17 cellular contexts compared by ENCODE assay signal in genomic region chr14:53409289-53409688, GRCh38.
A peak's percentile ranks its signal among the peaks of the same experiment; 100 is the strongest.
DNase-seq lines count a peak whose midpoint lies in the region; ATAC-seq and TF ChIP-seq lines count a peak whose summit lies in the region.
"Had no signal": no experiment of that assay in that cellular context is flagged by ENCODE, and none has a peak within 500 bp of the region (broad histone marks: within the 10 kb centered on the region; RNA-seq: fewer than 3 reads in every experiment).

No MANE protein-coding gene starts in this region.

- no peaks in the 10 kb centered on the region for H3K9me3 ChIP-seq in lower lobe of right lung
- H3K9me3 ChIP-seq in endodermal cell (ENCODE audit: control insufficient read depth, low read length), result peaks cover 4% of the 10 kb centered on the region
- H3K9me3 ChIP-seq: BLaER1 had no signal

- no peaks in the 10 kb centered on the region for H3K27me3 Mint-ChIP-seq in endodermal cell (ENCODE audit: insufficient read depth)

- H3K4me1 ChIP-seq in lower lobe of right lung (no peaks in the 10 kb centered on the region), endodermal cell (ENCODE audit: control insufficient read depth, insufficient read depth, low read length) (no peaks in the 10 kb centered on the region)
- H3K4me1 ChIP-seq: BLaER1 had no signal

- H3K4me3 Mint-ChIP-seq in endodermal cell, result no peak overlapping the region
- H3K4me3 Mint-ChIP-seq: CD8-positive, alpha-beta T cell had no signal

- H3K27ac Mint-ChIP-seq in endodermal cell, result no peak overlapping the region
- H3K27ac Mint-ChIP-seq: CD8-positive, alpha-beta T cell had no signal

- H3K9me3 Mint-ChIP-seq in endodermal cell, result peaks cover 4% of the 10 kb centered on the region
- H3K9me3 Mint-ChIP-seq: CD8-positive, alpha-beta T cell had no signal

- ATAC-seq in Right ventricle myocardium superior (ENCODE audit: poor library complexity) (peak; percentile 91), lower lobe of right lung (peak; percentile 32 to 64), HG03469 (IDR thresholded peaks at IDR 0.05; ENCODE audit: unreplicated experiment) (no peak), GM21390 (IDR thresholded peaks at IDR 0.05; ENCODE audit: unreplicated experiment) (no peak)
- ATAC-seq: CD8-positive, alpha-beta T cell had no signal

- H3K9ac ChIP-seq in endodermal cell (ENCODE audit: extremely low read depth, low read length, poor library complexity, severe bottlenecking), result no peak overlapping the region
- H3K9ac ChIP-seq: BLaER1 had no signal

- H3K27ac ChIP-seq in lower lobe of right lung, result no peak overlapping the region
- H3K27ac ChIP-seq in endodermal cell (ENCODE audit: low read depth, low read length), result no peak overlapping the region
- H3K27ac ChIP-seq: BLaER1, PC-9 had no signal

- 86 to 100% methylated on average over 1 to 2 of the region's 2 CpGs for WGBS in endodermal cell (ENCODE audit: insufficient coverage in 1 of 2, insufficient read length in 1 of 2), 2 experiments

- DNase-seq in AG08395 (ENCODE audit: low spot score) (peak; percentile 24), LHCN-M2 (ENCODE audit: low read depth) (peak; percentile 34), Right ventricle myocardium superior (no peak), lower lobe of right lung (no peak), endodermal cell (no peak)
- DNase-seq in stimulated activated CD4-positive, alpha-beta T cell treated with anti-CD3 and anti-CD28 coated beads, Interleukin-15, amount 100 ng/mL, for 24 hours, result no peak
- DNase-seq: 8988T; CD8-positive, alpha-beta T cell; GOT3; KG1; NCI-H1092 treated with DMSO at 0.1 percent for 48 hours; NCI-H1694; NCI-H524 had no signal

- no peak overlapping the region for H3K4me3 ChIP-seq in lower lobe of right lung
- no peak overlapping the region for H3K4me3 ChIP-seq in endodermal cell (ENCODE audit: low read length)
- H3K4me3 ChIP-seq: BLaER1, PC-9 had no signal

- H3K27me3 ChIP-seq in lower lobe of right lung (ENCODE audit: low read depth) (no peaks in the 10 kb centered on the region), endodermal cell (ENCODE audit: control insufficient read depth, insufficient read depth, low read length, poor library complexity, severe bottlenecking) (no peaks in the 10 kb centered on the region)
- H3K27me3 ChIP-seq: BLaER1 had no signal

- TF ChIP-seq CTCF in lower lobe of right lung (IDR thresholded peaks at IDR 0.05), result no peak
- TF ChIP-seq CTCF in endodermal cell (conservative IDR thresholded peaks at IDR 0.05), result no peak

- intact Hi-C loops in Right ventricle myocardium superior (cut with DNase I) (no loop called here), lower lobe of right lung (cut with DNase I) (no loop called here)

- peaks cover 2% of the 10 kb centered on the region for H3K36me3 Mint-ChIP-seq in endodermal cell (ENCODE audit: low read depth)

- no peaks in the 10 kb centered on the region for H3K4me1 Mint-ChIP-seq in endodermal cell

- H3K36me3 ChIP-seq in lower lobe of right lung, result no peaks in the 10 kb centered on the region
- no peaks in the 10 kb centered on the region for H3K36me3 ChIP-seq in endodermal cell (ENCODE audit: control insufficient read depth, insufficient read depth, low read length)
- H3K36me3 ChIP-seq: BLaER1 had no signal

Comparison
In these comparisons a context has a peak if more than half of its experiments do, and no peak if none do; other contexts are left out.
1. DNase-seq: peak in AG08395 (single experiment) and LHCN-M2 (single experiment); none in Right ventricle myocardium superior (single experiment), lower lobe of right lung (single experiment), endodermal cell (single experiment) and stimulated activated CD4-positive, alpha-beta T cell treated with anti-CD3 and anti-CD28 coated beads, Interleukin-15, amount 100 ng/mL, for 24 hours (single experiment).
2. ATAC-seq: peak in Right ventricle myocardium superior (single experiment) and lower lobe of right lung (2 of 2); none in HG03469 (single experiment) and GM21390 (single experiment).